7 cellular contexts compared by ENCODE assay signal in the genomic region with DNA sequence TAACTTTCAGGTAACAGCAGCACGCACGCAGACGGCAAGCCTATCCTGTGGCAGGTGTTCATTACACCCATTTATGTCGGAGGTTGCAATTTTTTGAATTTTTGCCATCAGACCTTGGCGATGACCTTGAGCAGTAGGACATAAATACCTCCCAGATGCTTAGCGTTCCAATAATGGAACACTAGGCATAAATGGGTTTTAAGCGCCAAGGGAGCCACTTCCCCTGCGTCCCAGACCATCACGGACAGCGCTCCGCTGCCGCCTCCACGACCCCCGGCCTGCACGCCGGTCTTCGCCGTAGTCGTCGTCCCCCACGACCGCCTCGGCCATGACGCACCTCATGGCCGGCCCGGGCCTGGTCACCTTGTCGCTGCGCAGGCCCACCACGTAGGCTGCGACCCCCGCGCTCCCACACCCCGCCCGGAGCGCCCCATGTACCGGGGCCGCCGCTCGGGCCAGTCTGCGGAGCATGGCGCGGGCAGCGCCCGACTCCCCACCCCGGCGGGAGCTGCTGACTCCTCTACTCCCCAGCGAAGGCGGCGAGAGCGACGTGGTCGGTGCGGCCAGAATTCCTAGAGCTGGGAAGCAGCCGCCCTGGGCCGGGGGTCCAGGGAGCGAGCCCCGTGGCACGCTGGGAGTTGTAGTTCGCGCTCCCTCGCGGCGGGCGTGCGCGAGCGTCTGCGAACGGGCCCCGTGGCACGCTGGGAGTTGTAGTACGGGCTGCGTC. TPM values are rescaled to one million over a fixed set of nuclear protein-coding genes. Genes with fewer than 3 reads are reported as not detected.
DNase-seq lines count a peak whose midpoint lies in the region; ATAC-seq and TF ChIP-seq lines count a peak whose summit lies in the region.

No MANE protein-coding gene starts in this region.

- H3K9me3 Mint-ChIP-seq in endothelial cell (ENCODE audit: unreplicated experiment): no peaks in the 10 kb centered on the region

- H3K4me3 Mint-ChIP-seq in endothelial cell (ENCODE audit: unreplicated experiment): peak overlapping the region; percentile 83

- peaks cover 43% of the 10 kb centered on the region for H3K4me1 Mint-ChIP-seq in endothelial cell (ENCODE audit: unreplicated experiment)

- ATAC-seq in GM18498 (IDR thresholded peaks at IDR 0.05; ENCODE audit: unreplicated experiment): peak; percentile 63

- H3K36me3 ChIP-seq in NT2/D1 (ENCODE audit: insufficient read depth, insufficient read length, low read length): no peaks in the 10 kb centered on the region

- H3K9ac ChIP-seq in NT2/D1 (ENCODE audit: insufficient read length, low read depth): peak overlapping the region; percentile 97

- H3K9me3 ChIP-seq in NT2/D1 (ENCODE audit: insufficient read depth, low read length): no peaks in the 10 kb centered on the region

- DNase-seq in HPDE6-E6E7 (ENCODE audit: extremely low spot score) (peak; percentile 70), NT2/D1 (ENCODE audit: low read depth, low spot score) (peak; percentile 87), endothelial cell (ENCODE audit: low spot score) (peak; percentile 93), mesenteric fat pad (ENCODE audit: low spot score) (peak; percentile 96)
- DNase-seq in activated CD8-positive, alpha-beta memory T cell treated with anti-CD3 and anti-CD28 coated beads, Interleukin-2, amount 50 U/mL, for 4 hours: peak; percentile 81
- DNase-seq in stimulated activated CD8-positive, alpha-beta memory T cell treated with anti-CD3 and anti-CD28 coated beads, Interleukin-12 subunit alpha, Interleukin-12 subunit beta, amount 100 ng/mL, for 4 hours (ENCODE audit: low read depth): peak; percentile 71

- no peaks in the 10 kb centered on the region for H3K27me3 ChIP-seq in NT2/D1 (ENCODE audit: insufficient read depth, insufficient read length)

- peaks cover 52% of the 10 kb centered on the region for H3K4me1 ChIP-seq in NT2/D1 (ENCODE audit: insufficient read depth, insufficient read length)

- peaks cover 23% of the 10 kb centered on the region for H3K27me3 Mint-ChIP-seq in endothelial cell (ENCODE audit: unreplicated experiment)

- H3K36me3 Mint-ChIP-seq in endothelial cell (ENCODE audit: low read depth, unreplicated experiment): peaks cover 3% of the 10 kb centered on the region

- no peak for TF ChIP-seq CTCF in endothelial cell (IDR thresholded peaks at IDR 0.05; ENCODE audit: unreplicated experiment)

- H3K27ac Mint-ChIP-seq in endothelial cell (ENCODE audit: unreplicated experiment): peak overlapping the region; percentile 64

- peak overlapping the region; percentile 92 for H3K4me3 ChIP-seq in NT2/D1 (ENCODE audit: insufficient read length, low read depth)

RNA-seq across cellular contexts. Expression of a gene that starts 22.7 kb away (rescaled TPM):
- total RNA-seq in endothelial cell (ENCODE audit: unreplicated experiment) (21.1 TPM), mesenteric fat pad (not detected)

RNA-seq across cellular contexts. Expression of a gene that starts 40.1 kb away (rescaled TPM):
- total RNA-seq in endothelial cell (ENCODE audit: unreplicated experiment): 22.0 TPM
- not detected for total RNA-seq in mesenteric fat pad

Comparison
In these comparisons a context has a peak if more than half of its experiments do, and no peak if none do; other contexts are left out.
1. Peak in every context shown above with its lines: DNase-seq, ATAC-seq and H3K4me3 ChIP-seq.
2. RNA of a gene that starts 22.7 kb away (total RNA-seq): 21.1 TPM in endothelial cell (single experiment); not detected in mesenteric fat pad (single experiment); every median in the first group is over 10 times any median in the second.
3. RNA of a gene that starts 40.1 kb away (total RNA-seq): 22.0 TPM in endothelial cell (single experiment); not detected in mesenteric fat pad (single experiment); every median in the first group is over 10 times any median in the second.